Comparison of ENCODE assay signal across 7 cellular contexts in genomic region chr7:149147730-149148653, GRCh38. TPM values are rescaled to one million over a fixed set of nuclear protein-coding genes. Genes with fewer than 3 reads are reported as not detected.
A peak's percentile ranks its signal among the peaks of the same experiment; 100 is the strongest.
DNase-seq lines count a peak whose midpoint lies in the region; ATAC-seq and TF ChIP-seq lines count a peak whose summit lies in the region.

No MANE protein-coding gene starts in this region.

- DNase-seq in NCI-H1105 (lab: John Stamatoyannopoulos, UW) (peak; percentile 42), lung (ENCODE audit: low spot score) (peak; percentile 51)
- peak; percentile 67 for DNase-seq in activated CD8-positive, alpha-beta T cell treated with anti-CD3 and anti-CD28 coated beads for 36 hours
- DNase-seq in effector CD4-positive, alpha-beta T cell: peak; percentile 64
- DNase-seq in stimulated activated CD8-positive, alpha-beta memory T cell treated with anti-CD3 and anti-CD28 coated beads, Interleukin-12 subunit alpha, Interleukin-12 subunit beta, amount 100 ng/mL, for 1 hour (ENCODE audit: low read depth): peak; percentile 35

- peaks cover 30% of the 10 kb centered on the region for H3K4me1 Mint-ChIP-seq in activated CD8-positive, alpha-beta T cell treated with anti-CD3 and anti-CD28 coated beads for 36 hours (ENCODE audit: low read depth)

- no peaks in the 10 kb centered on the region for H3K36me3 ChIP-seq in lung (ENCODE audit: control insufficient read depth in 2 of 2, insufficient read depth in 2 of 2, low read length in 2 of 2)

- peak overlapping the region; percentile 79 for H3K27ac Mint-ChIP-seq in activated CD8-positive, alpha-beta T cell treated with anti-CD3 and anti-CD28 coated beads for 36 hours

- peak overlapping the region; percentile 85 for H3K4me3 ChIP-seq in lung

- peak overlapping the region; percentile 95 for H3K27ac ChIP-seq in lung (ENCODE audit: low read depth in 1 of 2, low read length in 1 of 2)

- H3K36me3 Mint-ChIP-seq in activated CD8-positive, alpha-beta T cell treated with anti-CD3 and anti-CD28 coated beads for 36 hours (ENCODE audit: low read depth): peaks cover 12% of the 10 kb centered on the region

- no peaks in the 10 kb centered on the region for H3K4me1 ChIP-seq in lung (ENCODE audit: control insufficient read depth in 2 of 2, insufficient read depth in 2 of 2, low read length in 2 of 2)

- no peaks in the 10 kb centered on the region for H3K27me3 ChIP-seq in lung (ENCODE audit: control insufficient read depth, insufficient read depth)

- no peaks in the 10 kb centered on the region for H3K9me3 Mint-ChIP-seq in activated CD8-positive, alpha-beta T cell treated with anti-CD3 and anti-CD28 coated beads for 36 hours

- ATAC-seq in GM18508 (IDR thresholded peaks at IDR 0.05; ENCODE audit: insufficient read depth, unreplicated experiment) (peak; percentile 14), HG02642 (IDR thresholded peaks at IDR 0.05; ENCODE audit: poor library complexity, unreplicated experiment) (peak; percentile 34), lung (ENCODE audit: insufficient read depth, low FRiP score) (peak; percentile 56)
- peak; percentile 38 for ATAC-seq in activated CD8-positive, alpha-beta T cell treated with anti-CD3 and anti-CD28 coated beads for 36 hours

- H3K4me3 Mint-ChIP-seq in activated CD8-positive, alpha-beta T cell treated with anti-CD3 and anti-CD28 coated beads for 36 hours: peak overlapping the region; percentile 97

- no peak for TF ChIP-seq CTCF in activated CD8-positive, alpha-beta T cell treated with anti-CD3 and anti-CD28 coated beads for 36 hours (IDR thresholded peaks at IDR 0.05)
- TF ChIP-seq CTCF in lung (IDR thresholded peaks at IDR 0.05; ENCODE audit: control extremely low read depth, extremely low read depth): no peak

- no peaks in the 10 kb centered on the region for H3K9me3 ChIP-seq in lung (ENCODE audit: control insufficient read depth in 2 of 2, insufficient read depth in 1 of 2, low read length in 1 of 2)

- CTCF ChIA-PET in activated CD8-positive, alpha-beta T cell treated with anti-CD3 and anti-CD28 coated beads for 36 hours (lab: Charles Lee): interaction anchor here (0.7 to 4.4 kb wide), 22 partner anchors 9 to 476 kb away, joined by 3 to 52 read pairs (median 5); partner anchors contain the start of genes ZNF282, ZNF425 and ZNF783

- H3K27me3 Mint-ChIP-seq in activated CD8-positive, alpha-beta T cell treated with anti-CD3 and anti-CD28 coated beads for 36 hours: no peaks in the 10 kb centered on the region

- 0 to 1% methylated on average over 85 to 87 of the region's 87 CpGs for WGBS in lung, 2 donors

- intact Hi-C loops in activated CD8-positive, alpha-beta T cell treated with anti-CD3 and anti-CD28 coated beads for 36 hours (cut with micrococcal nuclease): no loop called here

- POLR2A ChIA-PET in activated CD8-positive, alpha-beta T cell treated with anti-CD3 and anti-CD28 coated beads for 36 hours (lab: Charles Lee): interaction anchor here (0.6 to 3.2 kb wide), 15 partner anchors 9 to 274 kb away, joined by 3 to 34 read pairs (median 3); partner anchors contain the start of genes ZNF282, ZNF425 and ZNF786

RNA-seq across cellular contexts. Expression of gene ZNF398, which starts 0.7 kb away (rescaled TPM):
- 1 to 10 TPM; 7.2 to 8.7 TPM for total RNA-seq in activated CD8-positive, alpha-beta T cell treated with anti-CD3 and anti-CD28 coated beads for 36 hours
- 10 to 100 TPM; 12.7 to 14.6 TPM for total RNA-seq in lung
- polyA plus RNA-seq in lung: 1 to 10 TPM; 3.0 to 4.1 TPM

RNA-seq across cellular contexts. Expression of gene ZNF425, which starts 21.9 kb away (rescaled TPM):
- under 1 TPM; 0.22 to 0.29 TPM for total RNA-seq in activated CD8-positive, alpha-beta T cell treated with anti-CD3 and anti-CD28 coated beads for 36 hours
- 1 to 10 TPM; 1.7 to 2.8 TPM for total RNA-seq in lung
- polyA plus RNA-seq in lung: under 1 TPM; 0.55 to 0.70 TPM

RNA-seq across cellular contexts. Expression of gene ZNF282, which starts 47.4 kb away (rescaled TPM):
- total RNA-seq in activated CD8-positive, alpha-beta T cell treated with anti-CD3 and anti-CD28 coated beads for 36 hours: 10 to 100 TPM; 29.3 to 29.7 TPM
- 10 to 100 TPM; 24.5 to 35.8 TPM for total RNA-seq in lung
- 10 to 100 TPM in 1 of 2 donors, 1 to 10 TPM in 1; 8.7 to 11.2 TPM for polyA plus RNA-seq in lung

RNA-seq across cellular contexts. Expression of gene ZNF786, which starts 57.5 kb away (rescaled TPM):
- total RNA-seq in activated CD8-positive, alpha-beta T cell treated with anti-CD3 and anti-CD28 coated beads for 36 hours: 1 to 10 TPM; 4.0 to 4.3 TPM
- total RNA-seq in lung: 1 to 10 TPM; 5.5 to 5.9 TPM
- 1 to 10 TPM; 2.0 to 3.4 TPM for polyA plus RNA-seq in lung

Comparison
In these comparisons a context has a peak if more than half of its experiments do, and no peak if none do; other contexts are left out.
1. Peak in every context shown above with its lines: DNase-seq, ATAC-seq, H3K4me3 ChIP-seq and H3K27ac ChIP-seq.